9 cellular contexts compared by ENCODE assay signal in the genomic region with DNA sequence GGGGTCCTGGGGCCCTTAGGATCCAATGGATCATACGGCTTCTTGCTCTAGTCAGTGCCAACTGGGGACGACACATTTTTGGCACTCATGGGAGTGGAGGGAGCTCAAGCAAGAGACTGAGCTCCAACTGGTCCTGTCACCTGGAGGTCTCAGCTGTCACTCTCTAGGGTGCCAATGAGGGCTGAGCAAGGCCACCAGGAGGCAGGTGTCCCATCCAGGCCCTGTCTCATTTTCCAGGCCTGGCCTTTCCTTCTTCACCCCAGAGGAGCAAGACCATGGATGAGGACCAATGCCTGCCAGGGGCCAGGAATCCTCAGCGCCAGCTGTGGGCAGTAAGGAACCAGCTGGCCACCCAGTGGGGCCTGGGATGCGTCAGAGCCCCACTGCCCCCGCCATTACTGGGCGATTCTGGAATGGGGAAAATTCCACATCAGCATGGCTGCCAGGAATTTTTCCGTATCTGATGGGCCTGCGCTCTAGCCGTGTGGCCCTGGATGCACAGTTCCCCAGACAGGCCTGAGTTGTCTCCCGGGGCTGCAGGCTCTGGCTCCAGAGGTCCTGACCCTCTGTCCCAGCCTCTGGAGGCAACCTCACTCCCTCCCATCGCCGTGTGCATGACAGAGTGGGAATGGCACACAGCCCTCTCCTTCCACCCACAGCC. TPM values are rescaled to one million over a fixed set of nuclear protein-coding genes. Genes with fewer than 3 reads are reported as not detected.
A peak's percentile ranks its signal among the peaks of the same experiment; 100 is the strongest.
DNase-seq lines count a peak whose midpoint lies in the region; ATAC-seq and TF ChIP-seq lines count a peak whose summit lies in the region.
"Had no signal": no experiment of that assay in that cellular context is flagged by ENCODE, and none has a peak within 500 bp of the region (broad histone marks: within the 10 kb centered on the region; RNA-seq: fewer than 3 reads in every experiment).

No MANE protein-coding gene starts in this region.

- H3K27me3 Mint-ChIP-seq in nephron (ENCODE audit: low read depth) = peaks cover 21% of the 10 kb centered on the region

- TF ChIP-seq CTCF in nephron (IDR thresholded peaks at IDR 0.05; ENCODE audit: unreplicated experiment in 3 of 3) (peak in 1 of 3 experiments; percentile 16), esophagus squamous epithelium (IDR thresholded peaks at IDR 0.05) (no peak)

- peaks cover 0 to 4% (median 0%) of the 10 kb centered on the region in 4 donors for H3K27me3 ChIP-seq in esophagus squamous epithelium
- H3K27me3 ChIP-seq in effector memory CD4-positive, alpha-beta T cell (replicated peaks; ENCODE audit: control insufficient read depth, insufficient read depth, low read length, poor library complexity, severe bottlenecking) = no peaks in the 10 kb centered on the region

- H3K36me3 ChIP-seq in esophagus squamous epithelium = peaks cover 38 to 51% (median 41%) of the 10 kb centered on the region in 3 donors
- peaks cover 45% of the 10 kb centered on the region for H3K36me3 ChIP-seq in effector memory CD4-positive, alpha-beta T cell (ENCODE audit: control insufficient read depth, insufficient read depth, low read length)

- peak overlapping the region in 1 of 4 donors; percentile 31 for H3K4me3 ChIP-seq in esophagus squamous epithelium
- H3K4me3 ChIP-seq in effector memory CD4-positive, alpha-beta T cell (ENCODE audit: insufficient read depth, low read depth, low read length, poor library complexity, severe bottlenecking) = no peak overlapping the region
- H3K4me3 ChIP-seq: SJSA1 had no signal

- H3K9me3 ChIP-seq in esophagus squamous epithelium = no peaks in the 10 kb centered on the region
- H3K9me3 ChIP-seq in effector memory CD4-positive, alpha-beta T cell (ENCODE audit: control insufficient read depth, low read length) = no peaks in the 10 kb centered on the region
- H3K9me3 ChIP-seq: SJSA1 had no signal

- no peak for TF ChIP-seq POLR2A in esophagus squamous epithelium (IDR thresholded peaks at IDR 0.05)

- peak overlapping the region in 1 of 3 experiments; percentile 59 for H3K27ac Mint-ChIP-seq in nephron

- no peak for ATAC-seq in HG02623 (IDR thresholded peaks at IDR 0.05; ENCODE audit: unreplicated experiment)

- peaks cover 9% of the 10 kb centered on the region for H3K4me1 Mint-ChIP-seq in nephron

- DNase-seq in A172 (ENCODE audit: low spot score) (peak; percentile 66), HuH-7 (ENCODE audit: low spot score) (peak; percentile 64), fibroblast of gingiva (ENCODE audit: low read depth) (peak; percentile 46), esophagus squamous epithelium (lab: John Stamatoyannopoulos, UW) (no peak), inferior parietal cortex (ENCODE audit: extremely low spot score) (no peak)
- DNase-seq in effector memory CD4-positive, alpha-beta T cell = no peak

- intact Hi-C loops in esophagus squamous epithelium (cut with DNase I) = no loop called here

- H3K36me3 Mint-ChIP-seq in nephron (ENCODE audit: low read depth) = peaks cover 30% of the 10 kb centered on the region

- WGBS in esophagus squamous epithelium, 2 donors = 67 to 84% methylated on average over 2 to 8 of the region's 12 CpGs

- peaks cover 0 to 12% (median 8%) of the 10 kb centered on the region in 3 donors for H3K4me1 ChIP-seq in esophagus squamous epithelium
- peaks cover 5% of the 10 kb centered on the region for H3K4me1 ChIP-seq in effector memory CD4-positive, alpha-beta T cell (ENCODE audit: control insufficient read depth, insufficient read depth, low read length, poor library complexity, severe bottlenecking)
- H3K4me1 ChIP-seq: SJSA1 had no signal

- no peaks in the 10 kb centered on the region for H3K9me3 Mint-ChIP-seq in nephron

- H3K27ac ChIP-seq in esophagus squamous epithelium = peak overlapping the region in 1 of 4 donors; percentile 22
- H3K27ac ChIP-seq in effector memory CD4-positive, alpha-beta T cell (ENCODE audit: insufficient read depth, low read length, poor library complexity, severe bottlenecking) = no peak overlapping the region
- H3K27ac ChIP-seq: SJSA1 had no signal

- H3K4me3 Mint-ChIP-seq in nephron = peak overlapping the region; percentile 79 to 83 (median 80)

RNA-seq across cellular contexts. Expression of gene GAL3ST1, which starts 0.7 kb away (rescaled TPM):
- 0.38 TPM in 1 of 2 replicates, not detected in the other for total RNA-seq in A172 (2014; rRNA removed; shearing (Covaris generic))
- total RNA-seq in esophagus squamous epithelium = 1 to 10 TPM in 2 of 4 donors, not detected in 2; 1.1 to 2.4 TPM
- total RNA-seq: SJSA1 had no signal

RNA-seq across cellular contexts. Expression of gene PES1, which starts 16.6 kb away (rescaled TPM):
- 72.1 and 77.8 TPM in 2 replicates for total RNA-seq in A172 (2014; rRNA removed; shearing (Covaris generic))
- total RNA-seq in esophagus squamous epithelium = 10 to 100 TPM; 45.3 to 67.0 (median 58.4) TPM

RNA-seq across cellular contexts. Expression of gene SEC14L6, which starts 28.6 kb away (rescaled TPM):
- total RNA-seq in A172 (2014; rRNA removed; shearing (Covaris generic)) = not detected in 2 replicates
- total RNA-seq in esophagus squamous epithelium = under 1 TPM in 1 of 4 donors, not detected in 3; 0.19 TPM
- total RNA-seq: SJSA1 had no signal

RNA-seq across cellular contexts. Expression of gene TCN2, which starts 31.8 kb away (rescaled TPM):
- 6.1 and 6.6 TPM in 2 replicates for total RNA-seq in A172 (2014; rRNA removed; shearing (Covaris generic))
- total RNA-seq in esophagus squamous epithelium = 10 to 100 TPM in 2 of 4 donors, 1 to 10 TPM in 2; 1.9 to 20.4 (median 10.4) TPM

Comparison
In these comparisons a context has a peak if more than half of its experiments do, and no peak if none do; other contexts are left out.
1. DNase-seq: peak in A172 (single experiment), HuH-7 (single experiment) and fibroblast of gingiva (single experiment); none in esophagus squamous epithelium (single experiment), effector memory CD4-positive, alpha-beta T cell (0 of 3) and inferior parietal cortex (single experiment).